In the genomic region with DNA sequence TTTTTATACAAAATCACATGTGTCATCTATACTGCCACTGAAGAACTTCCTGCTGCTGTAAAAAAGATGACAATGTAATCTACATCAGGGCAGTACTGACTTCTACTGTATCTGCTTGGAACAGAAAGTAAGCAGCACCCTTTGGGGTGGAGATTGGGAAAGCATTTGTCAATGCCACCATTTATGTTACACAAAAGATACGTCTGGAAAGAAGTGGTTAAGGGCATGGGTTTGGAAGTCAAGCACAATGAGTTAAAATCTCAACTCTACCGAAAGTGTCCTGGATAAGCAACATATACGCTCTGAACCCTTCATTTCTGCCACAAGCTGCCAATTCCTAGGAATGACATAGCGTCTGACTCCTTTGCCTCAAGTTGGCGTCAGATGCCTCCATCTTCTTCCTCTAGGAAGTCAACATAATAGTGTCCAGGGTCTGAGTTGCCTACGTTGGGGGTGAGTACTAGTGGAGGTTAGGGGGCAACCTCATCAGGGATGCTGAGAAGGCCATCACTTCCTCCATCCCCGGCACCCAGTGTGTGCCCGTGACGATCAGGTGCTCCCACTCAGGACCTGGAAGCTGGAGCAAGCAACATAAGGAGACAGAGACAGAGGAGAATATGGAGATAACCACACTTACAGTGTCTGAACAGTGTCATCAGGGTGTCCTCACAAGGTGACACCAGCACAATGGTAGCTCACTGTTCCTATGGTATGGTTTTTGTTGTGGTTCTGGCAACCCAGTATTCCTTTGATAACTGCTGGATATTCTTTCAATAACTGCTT, we compare ENCODE assay signal across 25 cellular contexts. TPM values are rescaled to one million over a fixed set of nuclear protein-coding genes. Genes with fewer than 3 reads are reported as not detected.
DNase-seq lines count a peak whose midpoint lies in the region; ATAC-seq, FAIRE-seq and TF ChIP-seq lines count a peak whose summit lies in the region.
"Had no signal": no experiment of that assay in that cellular context is flagged by ENCODE, and none has a peak within 500 bp of the region (broad histone marks: within the 10 kb centered on the region; RNA-seq: fewer than 3 reads in every experiment).

No MANE protein-coding gene starts in this region.

- ATAC-seq in activated naive CD4-positive, alpha-beta T cell treated with anti-CD3 and anti-CD28 coated beads, Interleukin-2, amount 50 U/mL, for 72 hours, result no peak
- no peak for ATAC-seq in HG03025 (IDR thresholded peaks at IDR 0.05; ENCODE audit: low FRiP score, unreplicated experiment)

- H3K27ac Mint-ChIP-seq in activated T-cell treated with anti-CD3 and anti-CD28 coated beads, Interleukin-2, amount 50 U/mL, for 24 hours, result peak overlapping the region; percentile 18
- no peak overlapping the region for H3K27ac Mint-ChIP-seq in activated naive CD4-positive, alpha-beta T cell treated with anti-CD3 and anti-CD28 coated beads, Interleukin-2, amount 50 U/mL, for 72 hours
- H3K27ac Mint-ChIP-seq: B cell, CD14-positive monocyte, IgD-negative memory B cell had no signal

- intact Hi-C loops in left ventricle myocardium inferior (cut with micrococcal nuclease), result no loop called here

- peak overlapping the region; percentile 13; the same call in 1 of the 2 replicates for H3K27ac ChIP-seq in VCaP
- H3K27ac ChIP-seq in liver (ENCODE audit: low read depth in 1 of 2, low read length in 2 of 2), result peak overlapping the region; percentile 38 to 89
- H3K27ac ChIP-seq in left ventricle myocardium inferior (replicated peaks), result no peak overlapping the region
- H3K27ac ChIP-seq: Peyer's patch, SJCRH30 had no signal

- WGBS in liver, result 76% methylated on average over 9 of the region's 9 CpGs

- no peak overlapping the region for H3K4me3 Mint-ChIP-seq in activated T-cell treated with anti-CD3 and anti-CD28 coated beads, Interleukin-2, amount 50 U/mL, for 24 hours
- H3K4me3 Mint-ChIP-seq: B cell, CD14-positive monocyte, IgD-negative memory B cell had no signal

- H3K9ac ChIP-seq in liver (ENCODE audit: low read depth in 1 of 2, low read length in 2 of 2), result peak overlapping the region in 1 of 2 donors; percentile 26

- peaks cover 16% of the 10 kb centered on the region for H3K36me3 Mint-ChIP-seq in activated T-cell treated with anti-CD3 and anti-CD28 coated beads, Interleukin-2, amount 50 U/mL, for 24 hours (ENCODE audit: low read depth)
- no peaks in the 10 kb centered on the region for H3K36me3 Mint-ChIP-seq in activated naive CD4-positive, alpha-beta T cell treated with anti-CD3 and anti-CD28 coated beads, Interleukin-2, amount 50 U/mL, for 72 hours

- no peaks in the 10 kb centered on the region for H3K36me3 ChIP-seq in liver (ENCODE audit: control insufficient read depth in 4 of 4, insufficient read depth in 3 of 4, low read depth in 1 of 4, low read length in 3 of 4)
- no peaks in the 10 kb centered on the region for H3K36me3 ChIP-seq in left ventricle myocardium inferior
- H3K36me3 ChIP-seq: HAP-1, Peyer's patch, SJCRH30 had no signal

- peaks cover 11 to 71% (median 60%) of the 10 kb centered on the region in 4 donors for H3K4me1 ChIP-seq in liver (ENCODE audit: control insufficient read depth in 4 of 4, insufficient read depth in 4 of 4, low read length in 3 of 4)
- peaks cover 27% of the 10 kb centered on the region for H3K4me1 ChIP-seq in left ventricle myocardium inferior
- H3K4me1 ChIP-seq: Peyer's patch had no signal

- H3K4me3 ChIP-seq in liver (ENCODE audit: low read depth in 1 of 3, low read length in 3 of 3) (peak overlapping the region in 1 of 3 donors; percentile 27), left ventricle myocardium inferior (no peak overlapping the region)
- H3K4me3 ChIP-seq: HAP-1, Peyer's patch, SJCRH30 had no signal

- TF ChIP-seq CTCF in VCaP (conservative IDR thresholded peaks at IDR 0.05), result no peak
- TF ChIP-seq CTCF in liver (IDR thresholded peaks at IDR 0.05; ENCODE audit: low read depth, low read length, missing input control), result no peak
- TF ChIP-seq CTCF in left ventricle myocardium inferior (IDR thresholded peaks at IDR 0.05; ENCODE audit: borderline replicate concordance), result no peak

- H3K9me3 ChIP-seq in liver (ENCODE audit: control insufficient read depth in 4 of 4, low read length in 3 of 4) (no peaks in the 10 kb centered on the region), left ventricle myocardium inferior (replicated peaks) (no peaks in the 10 kb centered on the region)
- H3K9me3 ChIP-seq: HAP-1, Peyer's patch, SJCRH30 had no signal

- H3K27me3 Mint-ChIP-seq in activated T-cell treated with anti-CD3 and anti-CD28 coated beads, Interleukin-2, amount 50 U/mL, for 24 hours, result no peaks in the 10 kb centered on the region
- H3K27me3 Mint-ChIP-seq: B cell, IgD-negative memory B cell had no signal

- no peak for FAIRE-seq in urothelium cell line (lab: Jason Lieb, UNC)
- FAIRE-seq: A204.1, D721Med, HTR-8/SVneo had no signal

- H3K9me3 Mint-ChIP-seq in activated T-cell treated with anti-CD3 and anti-CD28 coated beads, Interleukin-2, amount 50 U/mL, for 24 hours, result peaks cover 2% of the 10 kb centered on the region
- peaks cover 0 to 5% of the 10 kb centered on the region in 2 donors for H3K9me3 Mint-ChIP-seq in activated naive CD4-positive, alpha-beta T cell treated with anti-CD3 and anti-CD28 coated beads, Interleukin-2, amount 50 U/mL, for 72 hours
- H3K9me3 Mint-ChIP-seq: IgD-negative memory B cell had no signal

- H3K4me1 Mint-ChIP-seq in activated T-cell treated with anti-CD3 and anti-CD28 coated beads, Interleukin-2, amount 50 U/mL, for 24 hours (ENCODE audit: low read depth), result peaks cover 13% of the 10 kb centered on the region

- DNase-seq in activated T-cell treated with anti-CD3 and anti-CD28 coated beads, Interleukin-2, amount 50 U/mL, for 24 hours, result no peak
- DNase-seq in activated T-cell treated with anti-CD3 and anti-CD28 coated beads, Interleukin-2, amount 50 U/mL, for 48 hours, result no peak
- DNase-seq in left ventricle myocardium inferior, result no peak
- DNase-seq in activated naive CD4-positive, alpha-beta T cell treated with anti-CD3 and anti-CD28 coated beads, Interleukin-2, amount 50 U/mL, for 72 hours (ENCODE audit: low spot score in 2 of 2), result no peak
- no peak for DNase-seq in urothelium cell line (ENCODE audit: low spot score)
- DNase-seq: DMS79, Karpas-422, MV-4-11, NCI-H1105 treated with DMSO at 0.1 percent for 48 hours, NCI-H2081, NCI-H2171, NCI-H524 treated with DMSO at 0.1 percent for 48 hours, NCI-H82, Peyer's patch, SJCRH30 had no signal

- no peaks in the 10 kb centered on the region for H3K27me3 ChIP-seq in liver (ENCODE audit: control insufficient read depth in 4 of 4, insufficient read depth in 4 of 4, low read length in 3 of 4)
- no peaks in the 10 kb centered on the region for H3K27me3 ChIP-seq in left ventricle myocardium inferior (ENCODE audit: low read depth)
- H3K27me3 ChIP-seq: Peyer's patch, SJCRH30 had no signal

- no peak for TF ChIP-seq RAD21 in liver (IDR thresholded peaks at IDR 0.05)

TF ChIP-seq in liver, 16 proteins besides CTCF, POLR2A, EP300 and RAD21:
- TF ChIP-seq, protein P1, sequence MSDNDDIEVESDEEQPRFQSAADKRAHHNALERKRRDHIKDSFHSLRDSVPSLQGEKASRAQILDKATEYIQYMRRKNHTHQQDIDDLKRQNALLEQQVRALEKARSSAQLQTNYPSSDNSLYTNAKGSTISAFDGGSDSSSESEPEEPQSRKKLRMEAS (IDR thresholded peaks at IDR 0.05), result no peak
- TF ChIP-seq, protein P2, sequence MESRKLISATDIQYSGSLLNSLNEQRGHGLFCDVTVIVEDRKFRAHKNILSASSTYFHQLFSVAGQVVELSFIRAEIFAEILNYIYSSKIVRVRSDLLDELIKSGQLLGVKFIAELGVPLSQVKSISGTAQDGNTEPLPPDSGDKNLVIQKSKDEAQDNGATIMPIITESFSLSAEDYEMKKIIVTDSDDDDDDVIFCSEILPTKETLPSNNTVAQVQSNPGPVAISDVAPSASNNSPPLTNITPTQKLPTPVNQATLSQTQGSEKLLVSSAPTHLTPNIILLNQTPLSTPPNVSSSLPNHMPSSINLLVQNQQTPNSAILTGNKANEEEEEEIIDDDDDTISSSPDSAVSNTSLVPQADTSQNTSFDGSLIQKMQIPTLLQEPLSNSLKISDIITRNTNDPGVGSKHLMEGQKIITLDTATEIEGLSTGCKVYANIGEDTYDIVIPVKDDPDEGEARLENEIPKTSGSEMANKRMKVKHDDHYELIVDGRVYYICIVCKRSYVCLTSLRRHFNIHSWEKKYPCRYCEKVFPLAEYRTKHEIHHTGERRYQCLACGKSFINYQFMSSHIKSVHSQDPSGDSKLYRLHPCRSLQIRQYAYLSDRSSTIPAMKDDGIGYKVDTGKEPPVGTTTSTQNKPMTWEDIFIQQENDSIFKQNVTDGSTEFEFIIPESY (IDR thresholded peaks at IDR 0.05), result no peak
- no peak for TF ChIP-seq EGR1 (IDR thresholded peaks at IDR 0.05; ENCODE audit: low read depth in 2 of 2)
- no peak for TF ChIP-seq GABPA (IDR thresholded peaks at IDR 0.05 in 1 of 2, conservative IDR thresholded peaks at IDR 0.05 in 1 of 2)
- TF ChIP-seq YY1 (IDR thresholded peaks at IDR 0.05), result no peak
- no peak for TF ChIP-seq HNF4G (IDR thresholded peaks at IDR 0.05)
- TF ChIP-seq FOXA2 (IDR thresholded peaks at IDR 0.05), result no peak
- TF ChIP-seq RXRA (IDR thresholded peaks at IDR 0.05), result no peak

RNA-seq across cellular contexts. Expression of a gene that starts 58.3 kb away (rescaled TPM):
- total RNA-seq in liver (10 to 100 TPM; 31.9 to 98.2 TPM), left ventricle myocardium inferior (18.6 TPM)
- 10 to 100 TPM in 1 of 2 donors, 1 to 10 TPM in 1; 6.8 to 10.4 TPM for polyA plus RNA-seq in liver
- total RNA-seq in activated naive CD4-positive, alpha-beta T cell treated with anti-CD3 and anti-CD28 coated beads, Interleukin-2, amount 50 U/mL, for 72 hours, result 10 to 100 TPM in 1 of 2 donors, 1 to 10 TPM in 1; 8.1 to 11.2 TPM
